8 cellular contexts compared by ENCODE assay signal in the genomic region with DNA sequence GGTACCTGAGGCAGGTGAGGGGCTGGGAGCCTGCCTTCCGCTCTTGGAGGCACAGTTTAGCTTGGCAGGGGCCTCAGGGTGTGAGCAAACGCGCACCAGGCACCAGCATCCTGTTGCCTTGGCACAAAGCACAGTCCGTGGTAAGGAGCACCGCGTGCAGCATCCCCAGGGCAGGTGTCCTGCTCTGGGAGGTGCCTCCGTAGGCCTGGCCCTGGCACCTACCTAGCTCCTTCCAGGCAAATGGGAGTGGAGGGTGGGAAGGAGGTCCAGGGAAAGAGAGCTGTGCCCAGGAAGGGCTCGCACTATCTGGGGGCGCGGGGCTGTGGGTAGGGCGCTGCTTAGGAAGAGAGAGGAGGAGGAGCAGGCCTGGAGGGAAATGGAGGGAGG. TPM values are rescaled to one million over a fixed set of nuclear protein-coding genes. Genes with fewer than 3 reads are reported as not detected.
DNase-seq lines count a peak whose midpoint lies in the region; ATAC-seq and TF ChIP-seq lines count a peak whose summit lies in the region.
"Had no signal": no experiment of that assay in that cellular context is flagged by ENCODE, and none has a peak within 500 bp of the region (broad histone marks: within the 10 kb centered on the region; RNA-seq: fewer than 3 reads in every experiment).

No MANE protein-coding gene starts in this region.

- peaks cover 42% of the 10 kb centered on the region for H3K36me3 Mint-ChIP-seq in Calu3 (ENCODE audit: insufficient read depth, unreplicated experiment)
- peaks cover 7% of the 10 kb centered on the region for H3K36me3 Mint-ChIP-seq in central memory CD8-positive, alpha-beta T cell (ENCODE audit: insufficient read depth)

- intact Hi-C loops in Calu3 (cut with micrococcal nuclease; ENCODE audit: unreplicated experiment), result loop anchor here (2.0 to 10.0 kb wide), 3 partner anchors 53 to 215 kb away; no protein-coding TSS in a partner anchor

- H3K4me3 Mint-ChIP-seq in Calu3 (ENCODE audit: low read depth, unreplicated experiment), result peak overlapping the region; percentile 76
- H3K4me3 Mint-ChIP-seq in central memory CD8-positive, alpha-beta T cell, result peak overlapping the region; percentile 76

- no peak overlapping the region for H3K27ac Mint-ChIP-seq in Calu3 (ENCODE audit: unreplicated experiment)
- H3K27ac Mint-ChIP-seq in central memory CD8-positive, alpha-beta T cell (ENCODE audit: low read depth), result peak overlapping the region; percentile 84

- no peaks in the 10 kb centered on the region for H3K9me3 Mint-ChIP-seq in Calu3 (ENCODE audit: low read depth, unreplicated experiment)
- H3K9me3 Mint-ChIP-seq in central memory CD8-positive, alpha-beta T cell, result no peaks in the 10 kb centered on the region

- peak overlapping the region; percentile 41 for H3K4me3 ChIP-seq in Jurkat, Clone E6-1 (ENCODE audit: low read length)
- H3K4me3 ChIP-seq in neutrophil (ENCODE audit: low read depth in 1 of 2, low read length in 1 of 2), result peak overlapping the region; percentile 61 to 85
- no peak overlapping the region for H3K4me3 ChIP-seq in HAP-1
- H3K4me3 ChIP-seq: SJSA1 had no signal

- CTCF ChIA-PET in Calu3 (lab: Charles Lee), result interaction anchor here (0.7 to 1.6 kb wide), 11 partner anchors 11 to 216 kb away, joined by 3 to 8 read pairs (median 4); no protein-coding TSS in a partner anchor

- H3K27me3 ChIP-seq in neutrophil (peaks cover 50% of the 10 kb centered on the region), HAP-1 (ENCODE audit: low read depth) (no peaks in the 10 kb centered on the region)
- H3K27me3 ChIP-seq: SJSA1 had no signal

- peaks cover 49% of the 10 kb centered on the region for H3K27me3 Mint-ChIP-seq in Calu3 (ENCODE audit: unreplicated experiment)
- no peaks in the 10 kb centered on the region for H3K27me3 Mint-ChIP-seq in central memory CD8-positive, alpha-beta T cell

- H3K36me3 ChIP-seq in neutrophil (no peaks in the 10 kb centered on the region), HAP-1 (replicated peaks) (no peaks in the 10 kb centered on the region)
- H3K36me3 ChIP-seq: SJSA1 had no signal

- peak; percentile 24 for ATAC-seq in central memory CD8-positive, alpha-beta T cell (replicated peaks; ENCODE audit: extremely low read depth, poor library complexity, severe bottlenecking)
- no peak for ATAC-seq in GM21381 (IDR thresholded peaks at IDR 0.05; ENCODE audit: unreplicated experiment)

- H3K4me1 ChIP-seq in neutrophil (ENCODE audit: control insufficient read depth in 1 of 2, insufficient read depth in 1 of 2, low read depth in 1 of 2, low read length in 1 of 2) (peaks cover 38 to 58% of the 10 kb centered on the region in 2 experiments), HAP-1 (peaks cover 32% of the 10 kb centered on the region)

- H3K9me3 ChIP-seq in neutrophil (no peaks in the 10 kb centered on the region), HAP-1 (no peaks in the 10 kb centered on the region)
- H3K9me3 ChIP-seq: SJSA1 had no signal

- in situ Hi-C loops in HAP-1 (cut with MboI; ENCODE audit: low sequenced_read_pairs), result loop anchor here (10.0 kb wide), 1 partner anchor 495 kb away; a partner anchor contains a TSS

- H3K4me1 Mint-ChIP-seq in Calu3 (ENCODE audit: low read depth, unreplicated experiment), result peaks cover 2% of the 10 kb centered on the region
- peaks cover 43% of the 10 kb centered on the region for H3K4me1 Mint-ChIP-seq in central memory CD8-positive, alpha-beta T cell

- TF ChIP-seq CTCF in Calu3 (IDR thresholded peaks at IDR 0.05; ENCODE audit: unreplicated experiment) (no peak), neutrophil (IDR thresholded peaks at IDR 0.05) (no peak)

- no peak for DNase-seq in Calu3
- peak; percentile 51 for DNase-seq in Jurkat, Clone E6-1 (ENCODE audit: low read depth, low spot score)
- no peak for DNase-seq in central memory CD8-positive, alpha-beta T cell (ENCODE audit: low spot score in 2 of 2)
- DNase-seq in C1 segment of cervical spinal cord (lab: John Stamatoyannopoulos, UW), result no peak
- DNase-seq in HAP-1 (ENCODE audit: low spot score in 2 of 2), result no peak

- no TSS peak for BruUV-seq in Calu3 (replicated peaks; lab: Mats Ljungman, UMichigan)

- H3K27ac ChIP-seq in neutrophil, result no peak overlapping the region
- H3K27ac ChIP-seq: SJSA1 had no signal

RNA-seq across cellular contexts. Expression of a gene that starts 3.1 kb away (rescaled TPM):
- total RNA-seq in Calu3 (2022), result 45.3 and 46.2 TPM in 2 replicates
- polyA plus RNA-seq in Jurkat, Clone E6-1 (2012; ENCODE audit: insufficient read depth, insufficient read length), result 71.0 TPM
